In genomic region chr10:130003166-130003565, GRCh38 we compare ENCODE assay signal across 23 cellular contexts. TPM values are rescaled to one million over a fixed set of nuclear protein-coding genes. Genes with fewer than 3 reads are reported as not detected.
"Had no signal": no experiment of that assay in that cellular context is flagged by ENCODE, and none has a peak within 500 bp of the region (broad histone marks: within the 10 kb centered on the region; RNA-seq: fewer than 3 reads in every experiment).

No MANE protein-coding gene starts in this region.

- DNase-seq: Karpas-422, KBM-7, MG63, NCI-H1092, NCI-H1105 treated with DMSO at 0.1 percent for 48 hours, NCI-H1417 treated with DMSO at 0.1 percent for 48 hours, NCI-H146, NCI-H187, NCI-H2029, NCI-H2081 treated with DMSO at 0.1 percent for 48 hours, NCI-H2171, NCI-H226, NCI-H446, NCI-H510A, NCI-H524 treated with DMSO at 0.1 percent for 48 hours, NCI-H69, NCI-H774, Right ventricle myocardium superior, RPMI8226, SIG-M5 had no signal

- H3K27me3 ChIP-seq: MG63, SJSA1 had no signal

- H3K36me3 ChIP-seq: MG63, SJSA1 had no signal

- H3K27ac ChIP-seq: SJSA1, SK-N-MC had no signal

- H3K4me3 ChIP-seq: MG63, SJSA1, SK-N-MC had no signal

- H3K4me1 ChIP-seq: SJSA1 had no signal

- H3K9me3 ChIP-seq: MG63 had no signal

RNA-seq across cellular contexts. Expression of gene EBF3, which starts 39.1 kb away (rescaled TPM):
- total RNA-seq: HT-29, SJSA1 had no signal
